In genomic region chrX:1537031-1537715, GRCh38 we compare ENCODE assay signal across 9 cellular contexts. TPM values are rescaled to one million over a fixed set of nuclear protein-coding genes. Genes with fewer than 3 reads are reported as not detected.
DNase-seq lines count a peak whose midpoint lies in the region; ATAC-seq and TF ChIP-seq lines count a peak whose summit lies in the region.
"Had no signal": no experiment of that assay in that cellular context is flagged by ENCODE, and none has a peak within 500 bp of the region (broad histone marks: within the 10 kb centered on the region; RNA-seq: fewer than 3 reads in every experiment).

P2RY8 (minus strand) TSS chrX:1537185; CDS start chrX:1466558, 70,627 bp downstream.

- H3K4me1 Mint-ChIP-seq in activated T-helper 1 cell treated with anti-CD3 and anti-CD28 coated beads, Interleukin-12 subunit alpha, Interleukin-12 subunit beta, Interleukin-2, Interleukin-4 antibody, amounts not matched to agents 30 ng/mL and 10 ng/mL and 1 ng/mL, durations not matched to agents 14 hours and 24 hours and 36 hours (ENCODE audit: low read depth), result peaks cover 16% of the 10 kb centered on the region

- H3K27ac ChIP-seq in A673 (ENCODE audit: low read depth, low read length, poor library complexity, severe bottlenecking) (no peak within 1 kb of the TSS), right cardiac atrium (ENCODE audit: low read length) (peak within 1 kb of the TSS; percentile 4)

- no peaks in the 10 kb centered on the region for H3K36me3 ChIP-seq in A673 (ENCODE audit: insufficient read depth, low read length, poor library complexity, severe bottlenecking)

- H3K36me3 Mint-ChIP-seq in activated T-helper 1 cell treated with anti-CD3 and anti-CD28 coated beads, Interleukin-12 subunit alpha, Interleukin-12 subunit beta, Interleukin-2, Interleukin-4 antibody, amounts not matched to agents 30 ng/mL and 10 ng/mL and 1 ng/mL, durations not matched to agents 14 hours and 24 hours and 36 hours (ENCODE audit: low read depth), result peaks cover 8% of the 10 kb centered on the region

- TF ChIP-seq CTCF in A673 (conservative IDR thresholded peaks at IDR 0.05; ENCODE audit: low read depth, low read length), result no peak

- no TSS peak for BruUV-seq in A673 (replicated peaks; lab: Mats Ljungman, UMichigan)

- H3K9me3 ChIP-seq in A673 (ENCODE audit: low read depth, low read length, poor library complexity, severe bottlenecking) (no peaks in the 10 kb centered on the region), right cardiac atrium (ENCODE audit: control insufficient read depth, low read length) (no peaks in the 10 kb centered on the region)

- CTCF ChIA-PET in A673 (lab: Charles Lee), result no interaction called here

- peak within 1 kb of the TSS; percentile 99 for H3K27ac Mint-ChIP-seq in activated T-helper 1 cell treated with anti-CD3 and anti-CD28 coated beads, Interleukin-12 subunit alpha, Interleukin-12 subunit beta, Interleukin-2, Interleukin-4 antibody, amounts not matched to agents 30 ng/mL and 10 ng/mL and 1 ng/mL, durations not matched to agents 14 hours and 24 hours and 36 hours

- no peaks in the 10 kb centered on the region for H3K4me1 ChIP-seq in A673 (ENCODE audit: insufficient read depth, low read length, poor library complexity, severe bottlenecking)
- H3K4me1 ChIP-seq in right cardiac atrium (ENCODE audit: control insufficient read depth, insufficient read depth, low read length), result no peaks in the 10 kb centered on the region

- ATAC-seq in GM18868 (IDR thresholded peaks at IDR 0.05; ENCODE audit: unreplicated experiment), result peak; percentile 64
- peak; percentile 62 for ATAC-seq in HG03095 (IDR thresholded peaks at IDR 0.05; ENCODE audit: unreplicated experiment)
- peak; percentile 71 to 84 for ATAC-seq in right cardiac atrium

- POLR2A ChIA-PET in A673 (lab: Charles Lee; ENCODE audit: low non-redundant PET), result no interaction called here

- no peaks in the 10 kb centered on the region for H3K9me3 Mint-ChIP-seq in activated T-helper 1 cell treated with anti-CD3 and anti-CD28 coated beads, Interleukin-12 subunit alpha, Interleukin-12 subunit beta, Interleukin-2, Interleukin-4 antibody, amounts not matched to agents 30 ng/mL and 10 ng/mL and 1 ng/mL, durations not matched to agents 14 hours and 24 hours and 36 hours

- peak within 1 kb of the TSS; percentile 89 for H3K4me3 Mint-ChIP-seq in activated T-helper 1 cell treated with anti-CD3 and anti-CD28 coated beads, Interleukin-12 subunit alpha, Interleukin-12 subunit beta, Interleukin-2, Interleukin-4 antibody, amounts not matched to agents 30 ng/mL and 10 ng/mL and 1 ng/mL, durations not matched to agents 14 hours and 24 hours and 36 hours

- DNase-seq in A673 (ENCODE audit: low spot score) (peak; percentile 83), RKO (ENCODE audit: low spot score) (peak; percentile 54), right cardiac atrium (peak; percentile 59 to 85 (median 68)), NCI-H1105 treated with DMSO at 0.1 percent for 48 hours (lab: John Stamatoyannopoulos, UW) (no peak)
- peak; percentile 74 for DNase-seq in activated T-helper 1 cell treated with anti-CD3 and anti-CD28 coated beads, Interleukin-12 subunit alpha, Interleukin-12 subunit beta, Interleukin-2, Interleukin-4 antibody, amounts not matched to agents 30 ng/mL and 10 ng/mL and 1 ng/mL, durations not matched to agents 14 hours and 24 hours and 36 hours (ENCODE audit: low spot score)
- peak; percentile 50 to 59 (median 58) for DNase-seq in stimulated activated CD4-positive, alpha-beta T cell treated with anti-CD3 and anti-CD28 coated beads, TNF-alpha, amount 100 ng/mL, for 4 hours (ENCODE audit: low read depth in 3 of 3)

- peak within 1 kb of the TSS; percentile 40 for H3K4me3 ChIP-seq in A673 (ENCODE audit: low read depth, low read length, poor library complexity, severe bottlenecking)
- H3K4me3 ChIP-seq in right cardiac atrium (ENCODE audit: low read length), result peak within 1 kb of the TSS; percentile 34

- H3K27me3 ChIP-seq in A673 (replicated peaks; ENCODE audit: insufficient read depth, low read depth, low read length, poor library complexity), result no peaks in the 10 kb centered on the region
- no peaks in the 10 kb centered on the region for H3K27me3 ChIP-seq in right cardiac atrium (ENCODE audit: control insufficient read depth, insufficient read depth)

- intact Hi-C loops in A673 (cut with micrococcal nuclease; ENCODE audit: unreplicated experiment) (no loop called here), right cardiac atrium (cut with DNase I) (no loop called here)
- intact Hi-C loops in activated T-helper 1 cell treated with anti-CD3 and anti-CD28 coated beads, Interleukin-12 subunit alpha, Interleukin-12 subunit beta, Interleukin-2, Interleukin-4 antibody, amounts not matched to agents 30 ng/mL and 10 ng/mL and 1 ng/mL, durations not matched to agents 14 hours and 24 hours and 36 hours (cut with micrococcal nuclease), result loop anchor here (1.0 to 5.0 kb wide), 9 partner anchors 14 to 1175 kb away; partner anchors contain the start of genes AKAP17A and SLC25A6

- WGBS in right cardiac atrium, result 49% methylated on average over 27 of the region's 27 CpGs

- no peaks in the 10 kb centered on the region for H3K27me3 Mint-ChIP-seq in activated T-helper 1 cell treated with anti-CD3 and anti-CD28 coated beads, Interleukin-12 subunit alpha, Interleukin-12 subunit beta, Interleukin-2, Interleukin-4 antibody, amounts not matched to agents 30 ng/mL and 10 ng/mL and 1 ng/mL, durations not matched to agents 14 hours and 24 hours and 36 hours (ENCODE audit: insufficient read depth)

RNA-seq across cellular contexts. Expression of gene P2RY8, which starts in this region (rescaled TPM):
- total RNA-seq in A673 (2021) (not detected in 2 replicates), right cardiac atrium (1 to 10 TPM; 1.6 to 3.8 (median 2.2) TPM)
- total RNA-seq in activated T-helper 1 cell treated with anti-CD3 and anti-CD28 coated beads, Interleukin-12 subunit alpha, Interleukin-12 subunit beta, Interleukin-2, Interleukin-4 antibody, amounts not matched to agents 30 ng/mL and 10 ng/mL and 1 ng/mL, durations not matched to agents 14 hours and 24 hours and 36 hours, result 20.4 and 21.8 TPM in 2 replicates
- 2.2 TPM for polyA plus RNA-seq in right cardiac atrium
- total RNA-seq: pulmonary artery endothelial cell had no signal

Comparison
In these comparisons a context has a peak if more than half of its experiments do, and no peak if none do; other contexts are left out.
1. Peak in DNase-seq and H3K4me3 ChIP-seq in A673; RNA of the gene not detected or under 1 TPM.